In genomic region chr1:115275216-115275615, GRCh38 we compare ENCODE assay signal across 10 cellular contexts.
DNase-seq lines count a peak whose midpoint lies in the region; ATAC-seq and TF ChIP-seq lines count a peak whose summit lies in the region.
"Had no signal": no experiment of that assay in that cellular context is flagged by ENCODE, and none has a peak within 500 bp of the region (broad histone marks: within the 10 kb centered on the region; RNA-seq: fewer than 3 reads in every experiment).

No MANE protein-coding gene starts in this region.

- H3K27ac ChIP-seq in left ventricle myocardium inferior (replicated peaks) (peak overlapping the region; percentile 70), dorsolateral prefrontal cortex (no peak overlapping the region)

- DNase-seq in left ventricle myocardium inferior (no peak), left ventricle myocardium superior (no peak), NCI-H460 (ENCODE audit: extremely low read depth, low read depth) (peak; percentile 1), dorsolateral prefrontal cortex (no peak), HCEC 1CT (no peak), medulla oblongata (ENCODE audit: extremely low spot score) (no peak)
- DNase-seq: GF-D8; stimulated activated CD4-positive, alpha-beta T cell treated with anti-CD3 and anti-CD28 coated beads, Interleukin-2, amount 100 ng/mL, for 24 hours had no signal

- TF ChIP-seq CTCF in left ventricle myocardium inferior (IDR thresholded peaks at IDR 0.05; ENCODE audit: borderline replicate concordance) = peak; percentile 50
- peak in 38 of 56 donors; percentile 12 to 52 (median 30) for TF ChIP-seq CTCF in dorsolateral prefrontal cortex (IDR thresholded peaks at IDR 0.05 in 54 of 56, conservative IDR thresholded peaks at IDR 0.05 in 2 of 56; ENCODE audit: low read depth in 1 of 56, partially characterized antibody in 56 of 56)

- H3K4me1 ChIP-seq in left ventricle myocardium inferior = no peaks in the 10 kb centered on the region

- H3K36me3 ChIP-seq in left ventricle myocardium inferior = no peaks in the 10 kb centered on the region

- H3K27me3 ChIP-seq in left ventricle myocardium inferior (ENCODE audit: low read depth) (no peaks in the 10 kb centered on the region), dorsolateral prefrontal cortex (peaks cover 0 to 2% (median 0%) of the 10 kb centered on the region in 45 donors)

- intact Hi-C loops in left ventricle myocardium inferior (cut with micrococcal nuclease) = loop anchor here (10.0 kb wide), 1 partner anchor 130 kb away; no protein-coding TSS in a partner anchor
- intact Hi-C loops in left ventricle myocardium superior (cut with micrococcal nuclease) = no loop called here
- intact Hi-C loops in dorsolateral prefrontal cortex (cut with DNase I) = no loop called here

- peaks cover 14% of the 10 kb centered on the region for H3K9me3 ChIP-seq in left ventricle myocardium inferior (replicated peaks)

- ATAC-seq in left ventricle myocardium superior (no peak), HG03095 (IDR thresholded peaks at IDR 0.05; ENCODE audit: unreplicated experiment) (no peak), HG02623 (IDR thresholded peaks at IDR 0.05; ENCODE audit: unreplicated experiment) (no peak)

- H3K4me3 ChIP-seq in left ventricle myocardium inferior (no peak overlapping the region), dorsolateral prefrontal cortex (no peak overlapping the region)
